10 cellular contexts compared by ENCODE assay signal in the genomic region with DNA sequence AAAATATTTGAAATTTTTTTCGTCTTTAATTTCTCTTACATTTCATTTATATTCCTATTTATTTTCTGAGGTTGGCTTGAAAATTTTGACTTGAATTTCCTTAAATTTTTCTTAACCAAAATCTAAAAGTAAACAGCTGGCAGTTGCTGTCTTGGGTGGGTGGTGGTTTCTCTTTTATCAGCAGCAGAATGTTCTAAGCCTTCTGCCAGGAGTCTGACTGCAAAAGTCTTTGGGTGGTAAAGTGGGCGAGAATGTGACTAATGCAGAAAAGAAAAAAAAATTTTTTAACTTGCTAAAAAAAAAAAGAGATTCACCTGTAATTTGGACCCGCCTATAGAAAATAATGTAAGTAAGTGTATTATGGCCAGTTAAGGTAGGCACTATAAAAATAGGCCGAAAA. TPM values are rescaled to one million over a fixed set of nuclear protein-coding genes. Genes with fewer than 3 reads are reported as not detected.
DNase-seq lines count a peak whose midpoint lies in the region; ATAC-seq and TF ChIP-seq lines count a peak whose summit lies in the region.
"Had no signal": no experiment of that assay in that cellular context is flagged by ENCODE, and none has a peak within 500 bp of the region (broad histone marks: within the 10 kb centered on the region; RNA-seq: fewer than 3 reads in every experiment).

No MANE protein-coding gene starts in this region.

- peak overlapping the region; percentile 98 for H3K4me3 Mint-ChIP-seq in activated CD8-positive, alpha-beta T cell treated with anti-CD3 and anti-CD28 coated beads for 36 hours

- H3K27ac ChIP-seq in left ventricle myocardium inferior (replicated peaks) (peak overlapping the region; percentile 7), right atrium auricular region (no peak overlapping the region), epithelial cell of prostate (peak overlapping the region; percentile 11), testis (peak overlapping the region; percentile 8 to 99), left lung (no peak overlapping the region)
- H3K27ac ChIP-seq: SJSA1 had no signal

- TF ChIP-seq CTCF in left ventricle myocardium inferior (IDR thresholded peaks at IDR 0.05; ENCODE audit: borderline replicate concordance), result no peak
- no peak for TF ChIP-seq CTCF in right atrium auricular region (IDR thresholded peaks at IDR 0.05)
- no peak for TF ChIP-seq CTCF in activated CD8-positive, alpha-beta T cell treated with anti-CD3 and anti-CD28 coated beads for 36 hours (IDR thresholded peaks at IDR 0.05)
- no peak for TF ChIP-seq CTCF in testis (IDR thresholded peaks at IDR 0.05)
- no peak for TF ChIP-seq CTCF in left lung (IDR thresholded peaks at IDR 0.05)

- WGBS in testis, 2 donors, result 36 to 42% methylated on average over 4 of the region's 4 CpGs

- H3K9me3 Mint-ChIP-seq in activated CD8-positive, alpha-beta T cell treated with anti-CD3 and anti-CD28 coated beads for 36 hours, result no peaks in the 10 kb centered on the region

- CTCF ChIA-PET in activated CD8-positive, alpha-beta T cell treated with anti-CD3 and anti-CD28 coated beads for 36 hours (lab: Charles Lee), result interaction anchor here (1.3 kb wide), 1 partner anchor 74 kb away, joined by 8 read pairs; the partner anchor contains the start of gene TM7SF3

- H3K9me3 ChIP-seq in left ventricle myocardium inferior (replicated peaks) (peaks cover 18% of the 10 kb centered on the region), right atrium auricular region (peaks cover 0 to 11% of the 10 kb centered on the region in 2 donors), testis (no peaks in the 10 kb centered on the region), left lung (no peaks in the 10 kb centered on the region)
- H3K9me3 ChIP-seq: Caco-2, SJSA1 had no signal

- H3K27me3 ChIP-seq in left ventricle myocardium inferior (ENCODE audit: low read depth) (no peaks in the 10 kb centered on the region), right atrium auricular region (no peaks in the 10 kb centered on the region), testis (no peaks in the 10 kb centered on the region), left lung (no peaks in the 10 kb centered on the region)
- H3K27me3 ChIP-seq: SJSA1 had no signal

- POLR2A ChIA-PET in activated CD8-positive, alpha-beta T cell treated with anti-CD3 and anti-CD28 coated beads for 36 hours (lab: Charles Lee), result interaction anchor here (0.6 kb wide), 1 partner anchor 240 kb away, joined by 3 read pairs; no protein-coding TSS in a partner anchor

- H3K27me3 Mint-ChIP-seq in activated CD8-positive, alpha-beta T cell treated with anti-CD3 and anti-CD28 coated beads for 36 hours, result no peaks in the 10 kb centered on the region

- ATAC-seq in activated CD8-positive, alpha-beta T cell treated with anti-CD3 and anti-CD28 coated beads for 36 hours, result peak; percentile 8
- no peak for ATAC-seq in left lobe of liver
- no peak for ATAC-seq in left lung

- peak overlapping the region; percentile 99 for H3K27ac Mint-ChIP-seq in activated CD8-positive, alpha-beta T cell treated with anti-CD3 and anti-CD28 coated beads for 36 hours

- TF ChIP-seq POLR2A in testis (IDR thresholded peaks at IDR 0.05), result no peak

- H3K36me3 ChIP-seq in left ventricle myocardium inferior (no peaks in the 10 kb centered on the region), right atrium auricular region (no peaks in the 10 kb centered on the region), testis (ENCODE audit: low read depth, missing control alignments) (no peaks in the 10 kb centered on the region), left lung (no peaks in the 10 kb centered on the region)

- H3K4me3 ChIP-seq in left ventricle myocardium inferior (peak overlapping the region; percentile 93), right atrium auricular region (no peak overlapping the region), testis (no peak overlapping the region), left lung (peak overlapping the region in 1 of 2 donors; percentile 87)
- H3K4me3 ChIP-seq: SJSA1 had no signal

- no peak for DNase-seq in left ventricle myocardium inferior
- no peak for DNase-seq in right atrium auricular region (ENCODE audit: low spot score)
- peak; percentile 56 for DNase-seq in activated CD8-positive, alpha-beta T cell treated with anti-CD3 and anti-CD28 coated beads for 36 hours
- no peak for DNase-seq in epithelial cell of prostate (ENCODE audit: low read depth, low spot score)
- no peak for DNase-seq in testis
- DNase-seq in NCI-H2081 treated with DMSO at 0.1 percent for 48 hours (lab: John Stamatoyannopoulos, UW), result no peak
- no peak for DNase-seq in left lobe of liver (ENCODE audit: low spot score)
- DNase-seq in left lung, result no peak
- DNase-seq: Caco-2 had no signal

- intact Hi-C loops in left ventricle myocardium inferior (cut with micrococcal nuclease) (no loop called here), testis (cut with DNase I; ENCODE audit: low total_unique reads) (no loop called here), left lung (cut with DNase I) (no loop called here)
- intact Hi-C loops in activated CD8-positive, alpha-beta T cell treated with anti-CD3 and anti-CD28 coated beads for 36 hours (cut with micrococcal nuclease), result no loop called here

- H3K4me1 Mint-ChIP-seq in activated CD8-positive, alpha-beta T cell treated with anti-CD3 and anti-CD28 coated beads for 36 hours (ENCODE audit: low read depth), result peaks cover 45% of the 10 kb centered on the region

- H3K4me1 ChIP-seq in left ventricle myocardium inferior (peaks cover 71% of the 10 kb centered on the region), right atrium auricular region (peaks cover 0 to 52% of the 10 kb centered on the region in 2 donors), testis (peaks cover 28% of the 10 kb centered on the region), left lung (peaks cover 20 to 60% of the 10 kb centered on the region in 2 donors)

- H3K36me3 Mint-ChIP-seq in activated CD8-positive, alpha-beta T cell treated with anti-CD3 and anti-CD28 coated beads for 36 hours (ENCODE audit: low read depth), result peaks cover 32% of the 10 kb centered on the region

RNA-seq across cellular contexts. Expression of gene FGFR1OP2, which starts 2.5 kb away (rescaled TPM):
- total RNA-seq in left ventricle myocardium inferior (33.9 TPM), right atrium auricular region (10 to 100 TPM; 52.0 to 60.2 TPM), testis (100 to 1,000 TPM; 102 to 103 TPM), left lobe of liver (12.7 TPM), left lung (10 to 100 TPM; 44.0 to 53.5 TPM)
- 10 to 100 TPM; 72.4 to 75.1 TPM for total RNA-seq in activated CD8-positive, alpha-beta T cell treated with anti-CD3 and anti-CD28 coated beads for 36 hours
- polyA plus RNA-seq in testis (ENCODE audit: insufficient read depth, low read depth, low replicate concordance), result 30.5 TPM

RNA-seq across cellular contexts. Expression of gene INTS13, which starts 3.0 kb away (rescaled TPM):
- total RNA-seq in left ventricle myocardium inferior, result 24.4 TPM
- total RNA-seq in right atrium auricular region, result 10 to 100 TPM; 16.4 to 27.0 TPM
- 100 to 1,000 TPM; 102 to 115 TPM for total RNA-seq in activated CD8-positive, alpha-beta T cell treated with anti-CD3 and anti-CD28 coated beads for 36 hours
- total RNA-seq in testis, result 10 to 100 TPM; 18.2 to 25.2 TPM
- 20.1 TPM for polyA plus RNA-seq in testis (ENCODE audit: insufficient read depth, low read depth, low replicate concordance)
- total RNA-seq in left lobe of liver, result 5.5 TPM
- 10 to 100 TPM; 17.1 to 22.1 TPM for total RNA-seq in left lung

Comparison
In these comparisons a context has a peak if more than half of its experiments do, and no peak if none do; other contexts are left out.
1. H3K27ac ChIP-seq: peak in left ventricle myocardium inferior (single experiment), epithelial cell of prostate (single experiment) and testis (2 of 2); none in right atrium auricular region (0 of 2) and left lung (0 of 2).